22 cellular contexts compared by ENCODE assay signal in genomic region chr2:27965841-27966240, GRCh38.
DNase-seq lines count a peak whose midpoint lies in the region; ATAC-seq and TF ChIP-seq lines count a peak whose summit lies in the region.
"Had no signal": no experiment of that assay in that cellular context is flagged by ENCODE, and none has a peak within 500 bp of the region (broad histone marks: within the 10 kb centered on the region; RNA-seq: fewer than 3 reads in every experiment).

No MANE protein-coding gene starts in this region.

- peak overlapping the region; percentile 87 for H3K27ac Mint-ChIP-seq in activated CD4-positive, alpha-beta T cell treated with anti-CD3 and anti-CD28 coated beads, Interleukin-2, amount 10 ng/mL, durations not matched to agents 7 days and 5 days
- H3K27ac Mint-ChIP-seq in T-cell = peak overlapping the region; percentile 85 to 88
- H3K27ac Mint-ChIP-seq: type B pancreatic cell had no signal

- peaks cover 58% of the 10 kb centered on the region for H3K36me3 Mint-ChIP-seq in activated CD4-positive, alpha-beta T cell treated with anti-CD3 and anti-CD28 coated beads, Interleukin-2, amount 10 ng/mL, durations not matched to agents 7 days and 5 days (ENCODE audit: low read depth)
- H3K36me3 Mint-ChIP-seq in T-cell = peaks cover 35% of the 10 kb centered on the region

- no peak for TF ChIP-seq CTCF in mammary epithelial cell (conservative IDR thresholded peaks at IDR 0.05 in 1 of 2, IDR thresholded peaks at IDR 0.05 in 1 of 2; ENCODE audit: extremely low read depth in 1 of 2, insufficient read depth in 1 of 2, low read depth in 1 of 2, low read length in 2 of 2)
- TF ChIP-seq CTCF in parathyroid adenoma (IDR thresholded peaks at IDR 0.05) = no peak
- TF ChIP-seq CTCF in heart left ventricle (IDR thresholded peaks at IDR 0.05) = no peak

- H3K27me3 Mint-ChIP-seq in activated CD4-positive, alpha-beta T cell treated with anti-CD3 and anti-CD28 coated beads, Interleukin-2, amount 10 ng/mL, durations not matched to agents 7 days and 5 days = no peaks in the 10 kb centered on the region
- no peaks in the 10 kb centered on the region for H3K27me3 Mint-ChIP-seq in T-cell
- H3K27me3 Mint-ChIP-seq: type B pancreatic cell had no signal

- H3K36me3 ChIP-seq in mammary epithelial cell (ENCODE audit: insufficient read depth, low read length) (no peaks in the 10 kb centered on the region), parathyroid adenoma (ENCODE audit: control insufficient read depth, insufficient read depth, low read length) (no peaks in the 10 kb centered on the region), heart left ventricle (no peaks in the 10 kb centered on the region)
- H3K36me3 ChIP-seq: adrenal gland, prostate gland had no signal

- DNase-seq in activated CD4-positive, alpha-beta T cell treated with anti-CD3 and anti-CD28 coated beads, Interleukin-2, amount 10 ng/mL, durations not matched to agents 7 days and 5 days = peak; percentile 36
- DNase-seq in activated CD4-positive, alpha-beta T cell treated with anti-CD3 and anti-CD28 coated beads, Interleukin-2, amount 50 U/mL, for 1 hour = no peak
- DNase-seq in T-cell (no peak), mammary epithelial cell (peak; percentile 41), heart left ventricle (no peak), iPS-NIHi7 (ENCODE audit: extremely low spot score) (no peak), NCI-H345 treated with DMSO at 0.1 percent for 48 hours (lab: John Stamatoyannopoulos, UW; ENCODE audit: unreplicated experiment) (no peak)
- DNase-seq: cerebellar nuclear complex, DMS79 treated with DMSO at 0.1 percent for 48 hours, foreskin melanocyte, MV-4-11, NCI-H2081, NCI-H69 had no signal

- peak; percentile 90 to 99 (median 96) for ATAC-seq in T-cell (replicated peaks in 1 of 4)
- ATAC-seq in heart left ventricle = no peak
- ATAC-seq: A549, Panc1 had no signal

- peaks cover 52% of the 10 kb centered on the region for H3K4me1 Mint-ChIP-seq in activated CD4-positive, alpha-beta T cell treated with anti-CD3 and anti-CD28 coated beads, Interleukin-2, amount 10 ng/mL, durations not matched to agents 7 days and 5 days
- peaks cover 42 to 54% (median 52%) of the 10 kb centered on the region in 3 donors for H3K4me1 Mint-ChIP-seq in T-cell

- peak overlapping the region; percentile 49 for H3K4me3 Mint-ChIP-seq in activated CD4-positive, alpha-beta T cell treated with anti-CD3 and anti-CD28 coated beads, Interleukin-2, amount 10 ng/mL, durations not matched to agents 7 days and 5 days
- H3K4me3 Mint-ChIP-seq in T-cell = peak overlapping the region; percentile 37 to 61 (median 40)
- H3K4me3 Mint-ChIP-seq: type B pancreatic cell had no signal

- H3K79me2 ChIP-seq in mammary epithelial cell (ENCODE audit: insufficient read depth, low read length) = peaks cover 3% of the 10 kb centered on the region
- H3K79me2 ChIP-seq in parathyroid adenoma = peaks cover 9% of the 10 kb centered on the region

- dilution Hi-C loops in mammary epithelial cell (cut with HindIII; ENCODE audit: low sequenced_read_pairs) = no loop called here

- POLR2A ChIA-PET in activated CD4-positive, alpha-beta T cell treated with anti-CD3 and anti-CD28 coated beads, Interleukin-2, amount 10 ng/mL, durations not matched to agents 7 days and 5 days (lab: Charles Lee) = no interaction called here
- POLR2A ChIA-PET in T-cell (lab: Charles Lee) = interaction anchor here (0.5 to 1.0 kb wide), 4 partner anchors 74 to 247 kb away, joined by 3 to 5 read pairs (median 3); partner anchors contain the start of genes BABAM2 (in 1 of the 2) and RBKS (in 1 of the 2)

- H3K27ac ChIP-seq in mammary epithelial cell (ENCODE audit: insufficient read depth, low read depth, low read length) (no peak overlapping the region), parathyroid adenoma (peak overlapping the region; percentile 62), heart left ventricle (no peak overlapping the region)
- H3K27ac ChIP-seq: C4-2B, SK-N-MC had no signal

- H3K27me3 ChIP-seq in mammary epithelial cell (ENCODE audit: insufficient read depth, low read length) (no peaks in the 10 kb centered on the region), parathyroid adenoma (ENCODE audit: control insufficient read depth, insufficient read depth, low read length) (no peaks in the 10 kb centered on the region), heart left ventricle (no peaks in the 10 kb centered on the region)
- H3K27me3 ChIP-seq: adrenal gland had no signal

- no peak overlapping the region for H3K9ac ChIP-seq in mammary epithelial cell (ENCODE audit: insufficient read depth, low read length)
- no peak overlapping the region for H3K9ac ChIP-seq in parathyroid adenoma

- H3K4me1 ChIP-seq in mammary epithelial cell (ENCODE audit: insufficient read depth, low read length) (peaks cover 4% of the 10 kb centered on the region), parathyroid adenoma (peaks cover 19% of the 10 kb centered on the region), heart left ventricle (peaks cover 0 to 30% (median 12%) of the 10 kb centered on the region in 12 donors)
- H3K4me1 ChIP-seq: prostate gland had no signal

- CTCF ChIA-PET in activated CD4-positive, alpha-beta T cell treated with anti-CD3 and anti-CD28 coated beads, Interleukin-2, amount 10 ng/mL, durations not matched to agents 7 days and 5 days (lab: Charles Lee) = interaction anchor here (0.9 kb wide), 1 partner anchor 17 kb away, joined by 3 read pairs; no protein-coding TSS in a partner anchor
- CTCF ChIA-PET in T-cell (lab: Charles Lee) (no interaction called here), mammary epithelial cell (lab: Charles Lee; ENCODE audit: low non-redundant PET) (interaction anchor here (0.9 kb wide), 1 partner anchor 8 kb away, joined by 7 read pairs; no protein-coding TSS in a partner anchor)

- WGBS in mammary epithelial cell (ENCODE audit: low coverage, missing lambda C conversion rate) = 80% methylated on average over 2 of the region's 2 CpGs
- WGBS in heart left ventricle, 4 donors = 88 to 99% (median 94%) methylated on average over 2 of the region's 2 CpGs

- no peaks in the 10 kb centered on the region for H4K20me1 ChIP-seq in mammary epithelial cell (ENCODE audit: insufficient read depth, low read length)

- H3K4me2 ChIP-seq in mammary epithelial cell (ENCODE audit: insufficient read depth, low read depth, low read length) (no peak overlapping the region), parathyroid adenoma (ENCODE audit: low read length) (no peak overlapping the region)

- H3K9me3 Mint-ChIP-seq in activated CD4-positive, alpha-beta T cell treated with anti-CD3 and anti-CD28 coated beads, Interleukin-2, amount 10 ng/mL, durations not matched to agents 7 days and 5 days = peaks cover 40% of the 10 kb centered on the region
- peaks cover 13 to 25% (median 13%) of the 10 kb centered on the region in 3 donors for H3K9me3 Mint-ChIP-seq in T-cell

- H3K9me3 ChIP-seq in mammary epithelial cell (replicated peaks; ENCODE audit: insufficient read depth, low read length) = peaks cover 9% of the 10 kb centered on the region
- H3K9me3 ChIP-seq in parathyroid adenoma (ENCODE audit: control insufficient read depth, low read length) = no peaks in the 10 kb centered on the region
- peaks cover 0 to 9% (median 0%) of the 10 kb centered on the region in 12 donors for H3K9me3 ChIP-seq in heart left ventricle
- H3K9me3 ChIP-seq: prostate gland had no signal

- H3K4me3 ChIP-seq in mammary epithelial cell (replicated peaks in 1 of 3; ENCODE audit: insufficient read depth in 1 of 3, low read depth in 2 of 3, low read length in 3 of 3) (no peak overlapping the region), parathyroid adenoma (ENCODE audit: low read depth, low read length) (peak overlapping the region; percentile 6), heart left ventricle (no peak overlapping the region)
- H3K4me3 ChIP-seq: A549, adrenal gland, prostate gland, SK-N-MC, smooth muscle cell had no signal

- no TSS peak for BruUV-seq in mammary epithelial cell (replicated peaks; lab: Mats Ljungman, UMichigan)

- no peak overlapping the region for H2AFZ ChIP-seq in mammary epithelial cell (ENCODE audit: low read depth, low read length)
- peak overlapping the region; percentile 10 for H2AFZ ChIP-seq in parathyroid adenoma

- TF ChIP-seq POLR2A in heart left ventricle (IDR thresholded peaks at IDR 0.05) = no peak

- in situ Hi-C loops in mammary epithelial cell (cut with MboI; ENCODE audit: low sequenced_read_pairs in 2 of 2) = no loop called here

- intact Hi-C loops in mammary epithelial cell (cut with micrococcal nuclease) = no loop called here
- intact Hi-C loops in heart left ventricle (cut with DNase I) = loop anchor here in 1 of 10 donors (10.0 kb wide), 1 partner anchor 149 kb away; no protein-coding TSS in a partner anchor

Comparison
In these comparisons a context has a peak if more than half of its experiments do, and no peak if none do; other contexts are left out.
1. DNase-seq: peak in activated CD4-positive, alpha-beta T cell treated with anti-CD3 and anti-CD28 coated beads, Interleukin-2, amount 10 ng/mL, durations not matched to agents 7 days and 5 days (single experiment) and mammary epithelial cell (single experiment); none in activated CD4-positive, alpha-beta T cell treated with anti-CD3 and anti-CD28 coated beads, Interleukin-2, amount 50 U/mL, for 1 hour (single experiment), T-cell (0 of 34), heart left ventricle (0 of 5), iPS-NIHi7 (single experiment) and NCI-H345 treated with DMSO at 0.1 percent for 48 hours (single experiment).
2. ATAC-seq: peak in T-cell (4 of 4); none in heart left ventricle (0 of 4).
3. CTCF ChIA-PET loops: an anchor here in activated CD4-positive, alpha-beta T cell treated with anti-CD3 and anti-CD28 coated beads, Interleukin-2, amount 10 ng/mL, durations not matched to agents 7 days and 5 days (0.9 kb wide) and mammary epithelial cell (0.9 kb wide); none called in T-cell.